13 cellular contexts compared by ENCODE assay signal in genomic region chr4:147794787-147795413, GRCh38.
DNase-seq lines count a peak whose midpoint lies in the region; ATAC-seq and TF ChIP-seq lines count a peak whose summit lies in the region.
"Had no signal": no experiment of that assay in that cellular context is flagged by ENCODE, and none has a peak within 500 bp of the region (broad histone marks: within the 10 kb centered on the region; RNA-seq: fewer than 3 reads in every experiment).

No MANE protein-coding gene starts in this region.

- no peaks in the 10 kb centered on the region for H4K20me1 ChIP-seq in SK-N-SH (ENCODE audit: insufficient read depth)

- H3K27me3 ChIP-seq in H7 (ENCODE audit: control insufficient read depth, insufficient read depth, low read length) (no peaks in the 10 kb centered on the region), SK-N-SH (ENCODE audit: insufficient read depth) (no peaks in the 10 kb centered on the region)
- H3K27me3 ChIP-seq: spleen, testis had no signal

- H2AFZ ChIP-seq in SK-N-SH (ENCODE audit: low read depth): no peak overlapping the region

- H3K4me2 ChIP-seq in SK-N-SH: no peak overlapping the region

- CTCF ChIA-PET in RWPE1 (lab: Yijun Ruan, JAX): no interaction called here
- CTCF ChIA-PET in SK-N-SH (lab: Yijun Ruan, JAX): interaction anchor here (2.1 kb wide), 1 partner anchor 72 kb away, joined by 7 read pairs; no protein-coding TSS in a partner anchor

- DNase-seq in UCSD-AML1 (lab: John Stamatoyannopoulos, UW; ENCODE audit: unreplicated experiment) (peak; percentile 22), RWPE1 (ENCODE audit: low spot score) (no peak), H7 (no peak), C1 segment of cervical spinal cord (lab: John Stamatoyannopoulos, UW) (no peak), SK-N-SH (no peak)
- DNase-seq: mammary epithelial cell, NCI-H2029 treated with DMSO at 0.1 percent for 48 hours, spleen, testis had no signal

- no peak overlapping the region for H3K9ac ChIP-seq in SK-N-SH

- no peaks in the 10 kb centered on the region for H3F3A ChIP-seq in SK-N-SH (replicated peaks; ENCODE audit: insufficient read depth)

- H3K4me3 ChIP-seq in GM08714 (ENCODE audit: low read length): peak overlapping the region; percentile 39; the same call in 1 of the 2 replicates
- H3K4me3 ChIP-seq in H7 (ENCODE audit: insufficient read depth, low read depth, low read length): no peak overlapping the region
- H3K4me3 ChIP-seq in SK-N-SH (ENCODE audit: low read depth in 2 of 2, low read length in 1 of 2): no peak overlapping the region
- H3K4me3 ChIP-seq: spleen, testis had no signal

- TF ChIP-seq RAD21 in SK-N-SH (IDR thresholded peaks at IDR 0.05; ENCODE audit: low read length): no peak

- H3K36me3 ChIP-seq in H7 (replicated peaks; ENCODE audit: control insufficient read depth, insufficient read depth, low read length) (no peaks in the 10 kb centered on the region), SK-N-SH (replicated peaks in 1 of 2; ENCODE audit: control insufficient read depth in 1 of 2, insufficient read depth in 2 of 2, low read length in 1 of 2) (no peaks in the 10 kb centered on the region)
- H3K36me3 ChIP-seq: spleen had no signal

- peak; percentile 67 for ATAC-seq in GM19395 (IDR thresholded peaks at IDR 0.05; ENCODE audit: unreplicated experiment)
- ATAC-seq in HG02973 (IDR thresholded peaks at IDR 0.05; ENCODE audit: unreplicated experiment): peak; percentile 87

- POLR2A ChIA-PET in RWPE1 (lab: Yijun Ruan, JAX; ENCODE audit: low non-redundant PET): no interaction called here
- POLR2A ChIA-PET in SK-N-SH (lab: Yijun Ruan, JAX): interaction anchor here (0.6 kb wide), 1 partner anchor 178 kb away, joined by 3 read pairs; the partner anchor contains the start of gene TMEM184C

- no peak overlapping the region for H3K27ac ChIP-seq in RWPE1
- H3K27ac ChIP-seq in SK-N-SH (ENCODE audit: low read depth in 2 of 2, low read length in 1 of 2): no peak overlapping the region
- H3K27ac ChIP-seq: C4-2B, spleen, testis had no signal

- WGBS in SK-N-SH (ENCODE audit: low lambda C conversion rate): 73% methylated on average over 5 of the region's 5 CpGs

- no peak for TF ChIP-seq EP300 in SK-N-SH (IDR thresholded peaks at IDR 0.05; ENCODE audit: borderline replicate concordance in 1 of 2, low read depth in 1 of 2, low read length in 1 of 2)

- H3K9me2 ChIP-seq in SK-N-SH: no peaks in the 10 kb centered on the region

- no peaks in the 10 kb centered on the region for H3K9me3 ChIP-seq in SK-N-SH
- H3K9me3 ChIP-seq: spleen, testis had no signal

- H3K79me2 ChIP-seq in SK-N-SH (ENCODE audit: insufficient read depth): peaks cover 79% of the 10 kb centered on the region

- peaks cover 0 to 3% of the 10 kb centered on the region in 2 experiments; a peak in 2 of 4 replicates for H3K4me1 ChIP-seq in SK-N-SH (ENCODE audit: control insufficient read depth in 1 of 2, insufficient read depth in 2 of 2, low read depth in 1 of 2, low read length in 1 of 2)

- no peak for TF ChIP-seq CTCF in RWPE1 (conservative IDR thresholded peaks at IDR 0.05; ENCODE audit: low read depth)
- TF ChIP-seq CTCF in SK-N-SH (IDR thresholded peaks at IDR 0.05): no peak

TF ChIP-seq in SK-N-SH, 30 proteins besides CTCF, POLR2A, EP300 and RAD21:
- TF ChIP-seq SIN3A (IDR thresholded peaks at IDR 0.05; ENCODE audit: borderline replicate concordance, low read depth, low read length) (no peak), MXI1 (IDR thresholded peaks at IDR 0.05; ENCODE audit: low read depth, low read length) (no peak), MEF2A (IDR thresholded peaks at IDR 0.05; ENCODE audit: borderline replicate concordance, low read depth) (no peak), IRF3 (IDR thresholded peaks at IDR 0.05; ENCODE audit: low read depth, low read length) (no peak), FOSL2 (IDR thresholded peaks at IDR 0.05; ENCODE audit: borderline replicate concordance, low read depth) (no peak), REST (IDR thresholded peaks at IDR 0.05; ENCODE audit: low read depth, low read length) (no peak), POLR2AphosphoS5 (IDR thresholded peaks at IDR 0.05; ENCODE audit: low read depth, low read length) (no peak), NRF1 (IDR thresholded peaks at IDR 0.05; ENCODE audit: low read depth, low read length) (no peak), PBX3 (IDR thresholded peaks at IDR 0.05) (no peak), ZBTB33 (IDR thresholded peaks at IDR 0.05; ENCODE audit: borderline replicate concordance, low read depth) (no peak), USF1 (IDR thresholded peaks at IDR 0.05; ENCODE audit: borderline replicate concordance, low read depth) (no peak), RCOR1 (IDR thresholded peaks at IDR 0.05; ENCODE audit: low read length) (no peak)
